ENCODE assay signal across 10 cellular contexts in the genomic region with DNA sequence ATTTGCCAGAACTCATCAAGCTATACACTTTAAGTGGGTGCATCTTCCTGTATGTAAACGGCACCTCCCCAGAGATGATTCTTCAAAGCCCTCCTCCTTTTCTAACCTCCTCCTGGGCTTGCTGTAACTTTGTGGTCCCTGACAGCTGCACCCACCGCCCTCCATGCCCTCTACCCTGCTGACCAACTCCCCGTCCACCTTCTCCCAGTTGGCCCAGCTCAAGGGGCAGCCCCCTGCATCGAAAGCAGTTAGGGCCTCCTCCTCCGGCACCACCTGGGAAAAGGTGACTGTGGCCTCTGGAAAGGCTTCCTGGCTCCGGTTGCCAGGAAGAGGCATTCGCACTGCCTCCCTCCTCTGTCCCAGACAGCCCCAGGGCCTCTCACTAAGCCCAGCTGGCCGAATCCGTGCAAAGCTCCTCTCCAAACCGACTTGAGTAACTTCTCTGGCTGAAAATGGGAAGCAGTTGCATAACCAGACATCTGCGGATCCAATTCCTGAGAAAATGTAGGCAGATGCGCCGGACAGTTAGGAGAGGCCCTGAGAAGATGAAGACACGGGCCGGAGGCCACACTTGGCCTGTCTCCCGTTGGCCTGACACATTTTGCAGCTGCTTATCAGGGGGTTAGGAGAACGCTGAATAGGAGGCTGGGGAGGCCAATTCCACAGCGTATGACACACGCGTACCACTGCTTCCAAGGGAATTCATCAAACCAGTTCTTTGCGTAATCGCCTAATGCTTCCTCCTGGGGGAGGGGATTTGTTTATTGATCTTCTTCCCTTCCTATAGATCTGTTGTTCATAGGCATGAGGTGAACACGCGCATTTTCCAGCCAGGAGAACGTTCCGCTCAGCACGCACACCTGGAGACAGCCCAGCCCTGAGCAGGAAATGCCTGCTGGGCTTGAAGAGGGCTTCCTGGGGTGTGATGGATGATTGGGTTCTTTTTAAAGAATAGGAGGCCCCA. TPM values are rescaled to one million over a fixed set of nuclear protein-coding genes. Genes with fewer than 3 reads are reported as not detected.
DNase-seq lines count a peak whose midpoint lies in the region; ATAC-seq and TF ChIP-seq lines count a peak whose summit lies in the region.
"Had no signal": no experiment of that assay in that cellular context is flagged by ENCODE, and none has a peak within 500 bp of the region (broad histone marks: within the 10 kb centered on the region; RNA-seq: fewer than 3 reads in every experiment).

No MANE protein-coding gene starts in this region.

- TF ChIP-seq CTCF in PC-9 (conservative IDR thresholded peaks at IDR 0.05) = no peak
- no peak for TF ChIP-seq CTCF in foreskin keratinocyte (conservative IDR thresholded peaks at IDR 0.05)
- TF ChIP-seq CTCF in prostate gland (IDR thresholded peaks at IDR 0.05) = no peak

- H3K27me3 ChIP-seq in PC-9 (ENCODE audit: insufficient read depth, low read depth) (no peaks in the 10 kb centered on the region), foreskin keratinocyte (no peaks in the 10 kb centered on the region), prostate gland (replicated peaks; ENCODE audit: insufficient read depth) (peaks cover 4% of the 10 kb centered on the region)

- H3K9me2 ChIP-seq in PC-9 (ENCODE audit: insufficient read depth) = no peaks in the 10 kb centered on the region

- H3K4me2 ChIP-seq in PC-9 = peak overlapping the region; percentile 69

- H3K4me1 Mint-ChIP-seq in T-helper 2 cell treated with Interferon-gamma antibody and Interleukin-4, amounts not matched to agents 5 μg/mL and 100 μg/mL, for 36 hours (ENCODE audit: low read depth) = no peaks in the 10 kb centered on the region

- peaks cover 19% of the 10 kb centered on the region; the same call in 1 of the 2 replicates for H3F3A ChIP-seq in PC-9 (ENCODE audit: insufficient read depth, low read depth)

- no peaks in the 10 kb centered on the region for H3K27me3 Mint-ChIP-seq in T-helper 2 cell treated with Interferon-gamma antibody and Interleukin-4, amounts not matched to agents 5 μg/mL and 100 μg/mL, for 36 hours (ENCODE audit: low read depth)
- H3K27me3 Mint-ChIP-seq: activated naive CD4-positive, alpha-beta T cell treated with anti-CD3 and anti-CD28 coated beads, Interleukin-2, amount 50 U/mL, for 24 hours had no signal

- ATAC-seq in foreskin keratinocyte (no peak), GM19395 (IDR thresholded peaks at IDR 0.05; ENCODE audit: unreplicated experiment) (no peak)

- H3K9me3 Mint-ChIP-seq in T-helper 2 cell treated with Interferon-gamma antibody and Interleukin-4, amounts not matched to agents 5 μg/mL and 100 μg/mL, for 36 hours = no peaks in the 10 kb centered on the region
- H3K9me3 Mint-ChIP-seq: activated naive CD4-positive, alpha-beta T cell treated with anti-CD3 and anti-CD28 coated beads, Interleukin-2, amount 50 U/mL, for 24 hours had no signal

- 50% methylated on average over 27 of the region's 27 CpGs for WGBS in prostate gland

- H3K4me3 ChIP-seq in PC-9 (peak overlapping the region; percentile 36; the same call in 1 of the 2 replicates), prostate gland (no peak overlapping the region)

- no peaks in the 10 kb centered on the region for H3K9me3 ChIP-seq in PC-9 (ENCODE audit: insufficient read depth, low read depth)
- no peaks in the 10 kb centered on the region for H3K9me3 ChIP-seq in prostate gland

- no peaks in the 10 kb centered on the region for H3K36me3 ChIP-seq in PC-9 (ENCODE audit: low read depth)
- H3K36me3 ChIP-seq in prostate gland = no peaks in the 10 kb centered on the region

- TF ChIP-seq POLR2A in prostate gland (IDR thresholded peaks at IDR 0.05) = no peak

- H3K36me3 Mint-ChIP-seq in T-helper 2 cell treated with Interferon-gamma antibody and Interleukin-4, amounts not matched to agents 5 μg/mL and 100 μg/mL, for 36 hours (ENCODE audit: low read depth) = no peaks in the 10 kb centered on the region
- H3K36me3 Mint-ChIP-seq: activated naive CD4-positive, alpha-beta T cell treated with anti-CD3 and anti-CD28 coated beads, Interleukin-2, amount 50 U/mL, for 24 hours had no signal

- H4K20me1 ChIP-seq in PC-9 (ENCODE audit: insufficient read depth) = no peaks in the 10 kb centered on the region

- H3K4me1 ChIP-seq in PC-9 (replicated peaks; ENCODE audit: insufficient read depth) (peaks cover 39% of the 10 kb centered on the region), foreskin keratinocyte (no peaks in the 10 kb centered on the region), prostate gland (replicated peaks) (no peaks in the 10 kb centered on the region)

- peak overlapping the region; percentile 23; the same call in 1 of the 2 replicates for H2AFZ ChIP-seq in PC-9

- no peaks in the 10 kb centered on the region for H3K79me2 ChIP-seq in PC-9 (ENCODE audit: low read depth)

- H3K4me3 Mint-ChIP-seq in T-helper 2 cell treated with Interferon-gamma antibody and Interleukin-4, amounts not matched to agents 5 μg/mL and 100 μg/mL, for 36 hours = no peak overlapping the region
- H3K4me3 Mint-ChIP-seq: activated naive CD4-positive, alpha-beta T cell treated with anti-CD3 and anti-CD28 coated beads, Interleukin-2, amount 50 U/mL, for 24 hours had no signal

- intact Hi-C loops in PC-9 (cut with micrococcal nuclease; ENCODE audit: unreplicated experiment) = loop anchor here (10.0 kb wide), 1 partner anchor 64 kb away; the partner anchor contains the start of gene COL6A1
- intact Hi-C loops in prostate gland (cut with DNase I) = no loop called here

- DNase-seq in DMS153 (lab: John Stamatoyannopoulos, UW) (peak; percentile 22), PC-9 (peak; percentile 38 to 88), foreskin keratinocyte (peak; percentile 18 to 30), prostate gland (ENCODE audit: low spot score) (no peak), HK-2 (ENCODE audit: unreplicated experiment) (no peak), 8988T (no peak)
- no peak for DNase-seq in T-helper 2 cell treated with Interferon-gamma antibody and Interleukin-4, amounts not matched to agents 5 μg/mL and 100 μg/mL, for 36 hours (ENCODE audit: low spot score)
- DNase-seq: NCI-H1694 treated with DMSO at 0.1 percent for 48 hours had no signal

- CTCF ChIA-PET in PC-9 (lab: Charles Lee) = interaction anchor here (0.7 kb wide), 1 partner anchor 94 kb away, joined by 5 read pairs; no protein-coding TSS in a partner anchor

- POLR2A ChIA-PET in PC-9 (lab: Charles Lee; ENCODE audit: unreplicated experiment) = interaction anchor here (0.6 kb wide), 1 partner anchor 24 kb away, joined by 4 read pairs; no protein-coding TSS in a partner anchor

- no TSS peak for BruUV-seq in PC-9 (replicated peaks; lab: Mats Ljungman, UMichigan)

- H3K27ac ChIP-seq in PC-9 (peak overlapping the region; percentile 88), foreskin keratinocyte (no peak overlapping the region), prostate gland (peak overlapping the region; percentile 69)

- no peak overlapping the region for H3K27ac Mint-ChIP-seq in T-helper 2 cell treated with Interferon-gamma antibody and Interleukin-4, amounts not matched to agents 5 μg/mL and 100 μg/mL, for 36 hours
- H3K27ac Mint-ChIP-seq: activated naive CD4-positive, alpha-beta T cell treated with anti-CD3 and anti-CD28 coated beads, Interleukin-2, amount 50 U/mL, for 24 hours had no signal

RNA-seq across cellular contexts. Expression of gene COL6A2, which starts 48.7 kb away (rescaled TPM):
- total RNA-seq in PC-9 (2021) (22.0 and 25.7 TPM in 2 replicates), foreskin keratinocyte (0.04 and 0.17 TPM in 2 replicates), prostate gland (100 to 1,000 TPM; 198 to 474 TPM)
- 0.06 and 0.13 TPM in 2 replicates for polyA plus RNA-seq in foreskin keratinocyte

Comparison
In these comparisons a context has a peak if more than half of its experiments do, and no peak if none do; other contexts are left out.
1. DNase-seq: peak in DMS153 (single experiment), PC-9 (2 of 2) and foreskin keratinocyte (2 of 2); none in prostate gland (single experiment), HK-2 (single experiment), 8988T (single experiment) and T-helper 2 cell treated with Interferon-gamma antibody and Interleukin-4, amounts not matched to agents 5 μg/mL and 100 μg/mL, for 36 hours (single experiment).
2. RNA of gene COL6A2, which starts 48.7 kb away (total RNA-seq): 198 to 474 TPM in prostate gland and 22.0 to 25.7 TPM in PC-9; 0.04 to 0.17 TPM in foreskin keratinocyte; every median in the first group is over 10 times any median in the second.